In genomic region chr16:85347213-85347591, GRCh38 we compare ENCODE assay signal across 9 cellular contexts.
DNase-seq lines count a peak whose midpoint lies in the region; ATAC-seq and TF ChIP-seq lines count a peak whose summit lies in the region.
"Had no signal": no experiment of that assay in that cellular context is flagged by ENCODE, and none has a peak within 500 bp of the region (broad histone marks: within the 10 kb centered on the region; RNA-seq: fewer than 3 reads in every experiment).

No MANE protein-coding gene starts in this region.

- no peak overlapping the region for H3K4me3 ChIP-seq in dorsolateral prefrontal cortex

- intact Hi-C loops in dorsolateral prefrontal cortex (cut with DNase I) = no loop called here
- intact Hi-C loops in posterior vena cava (cut with DNase I) = no loop called here

- H3K27me3 ChIP-seq in dorsolateral prefrontal cortex = no peaks in the 10 kb centered on the region

- TF ChIP-seq CTCF in dorsolateral prefrontal cortex (IDR thresholded peaks at IDR 0.05 in 54 of 56, conservative IDR thresholded peaks at IDR 0.05 in 2 of 56; ENCODE audit: low read depth in 1 of 56, partially characterized antibody in 56 of 56) = peak in 38 of 56 donors; percentile 12 to 64 (median 36)

- H3K27ac ChIP-seq in dorsolateral prefrontal cortex = no peak overlapping the region

- DNase-seq in DMS 273 (lab: John Stamatoyannopoulos, UW; ENCODE audit: unreplicated experiment) (peak; percentile 74), DMS 273 treated with DMSO at 0.1 percent for 48 hours (lab: John Stamatoyannopoulos, UW) (no peak), NAMALWA (ENCODE audit: low spot score) (peak; percentile 75), dorsolateral prefrontal cortex (peak in 2 of 10 donors; percentile 24 to 39), posterior vena cava (ENCODE audit: low spot score) (peak; percentile 79), NCI-H1436 (lab: John Stamatoyannopoulos, UW) (no peak), mesenteric fat pad (ENCODE audit: low spot score) (no peak)
- DNase-seq: NCI-H1417 treated with DMSO at 0.1 percent for 48 hours had no signal

- no peak for ATAC-seq in HG03520 (IDR thresholded peaks at IDR 0.05; ENCODE audit: unreplicated experiment)

Comparison
In these comparisons a context has a peak if more than half of its experiments do, and no peak if none do; other contexts are left out.
1. DNase-seq: peak in DMS 273 (single experiment), NAMALWA (single experiment) and posterior vena cava (single experiment); none in DMS 273 treated with DMSO at 0.1 percent for 48 hours (single experiment), NCI-H1436 (single experiment) and mesenteric fat pad (single experiment).